In genomic region chr6:30358340-30358679, GRCh38 we compare ENCODE assay signal across 9 cellular contexts. TPM values are rescaled to one million over a fixed set of nuclear protein-coding genes. Genes with fewer than 3 reads are reported as not detected.
A peak's percentile ranks its signal among the peaks of the same experiment; 100 is the strongest.
DNase-seq lines count a peak whose midpoint lies in the region; ATAC-seq and TF ChIP-seq lines count a peak whose summit lies in the region.
"Had no signal": no experiment of that assay in that cellular context is flagged by ENCODE, and none has a peak within 500 bp of the region (broad histone marks: within the 10 kb centered on the region; RNA-seq: fewer than 3 reads in every experiment).

No MANE protein-coding gene starts in this region.

- no peaks in the 10 kb centered on the region for H3K9me3 Mint-ChIP-seq in effector memory CD8-positive, alpha-beta T cell
- peaks cover 0 to 6% (median 0%) of the 10 kb centered on the region in 9 donors for H3K9me3 Mint-ChIP-seq in naive thymus-derived CD8-positive, alpha-beta T cell
- H3K9me3 Mint-ChIP-seq: central memory CD8-positive, alpha-beta T cell had no signal

- no peak overlapping the region for H3K27ac ChIP-seq in right cardiac atrium (ENCODE audit: low read length)
- H3K27ac ChIP-seq in left lung = no peak overlapping the region

- TF ChIP-seq CTCF in left lung (IDR thresholded peaks at IDR 0.05) = no peak

- H3K27me3 ChIP-seq in right cardiac atrium (ENCODE audit: control insufficient read depth, insufficient read depth) = no peaks in the 10 kb centered on the region
- H3K27me3 ChIP-seq in left lung = peaks cover 31 to 77% of the 10 kb centered on the region in 2 donors

- POLR2A ChIA-PET in naive thymus-derived CD8-positive, alpha-beta T cell (lab: Charles Lee) = interaction anchor here (1.8 kb wide), 1 partner anchor 32 kb away, joined by 5 read pairs; the partner anchor contains the start of gene TRIM39

- ATAC-seq in right cardiac atrium (no peak), Right ventricle myocardium inferior (no peak), GM21381 (IDR thresholded peaks at IDR 0.05; ENCODE audit: unreplicated experiment) (no peak), left lung (no peak), GM19397 (IDR thresholded peaks at IDR 0.05; ENCODE audit: unreplicated experiment) (no peak)
- ATAC-seq in effector memory CD8-positive, alpha-beta T cell (replicated peaks) = peak; percentile 35
- peak in 1 of 2 donors; percentile 50 for ATAC-seq in naive thymus-derived CD8-positive, alpha-beta T cell

- H3K4me3 ChIP-seq in right cardiac atrium (ENCODE audit: low read length) (peak overlapping the region; percentile 23), left lung (no peak overlapping the region)

- no peak overlapping the region for H3K27ac Mint-ChIP-seq in effector memory CD8-positive, alpha-beta T cell
- H3K27ac Mint-ChIP-seq in naive thymus-derived CD8-positive, alpha-beta T cell = no peak overlapping the region

- intact Hi-C loops in right cardiac atrium (cut with DNase I) (no loop called here), Right ventricle myocardium inferior (cut with DNase I) (no loop called here), left lung (cut with DNase I) (no loop called here)

- no peaks in the 10 kb centered on the region for H3K36me3 Mint-ChIP-seq in effector memory CD8-positive, alpha-beta T cell (ENCODE audit: insufficient read depth)
- peaks cover 0 to 6% (median 0%) of the 10 kb centered on the region in 3 donors for H3K36me3 Mint-ChIP-seq in naive thymus-derived CD8-positive, alpha-beta T cell

- WGBS in right cardiac atrium = 26% methylated on average over 9 of the region's 9 CpGs

- H3K9me3 ChIP-seq in right cardiac atrium (ENCODE audit: control insufficient read depth, low read length) (no peaks in the 10 kb centered on the region), left lung (no peaks in the 10 kb centered on the region)

- H3K27me3 Mint-ChIP-seq in effector memory CD8-positive, alpha-beta T cell = peaks cover 48 to 63% of the 10 kb centered on the region in 2 donors
- H3K27me3 Mint-ChIP-seq in naive thymus-derived CD8-positive, alpha-beta T cell = peaks cover 33 to 60% (median 37%) of the 10 kb centered on the region in 5 donors

- H3K4me1 ChIP-seq in right cardiac atrium (ENCODE audit: control insufficient read depth, insufficient read depth, low read length) = no peaks in the 10 kb centered on the region
- peaks cover 0 to 10% of the 10 kb centered on the region in 2 donors for H3K4me1 ChIP-seq in left lung

- peaks cover 5 to 7% of the 10 kb centered on the region in 2 donors for H3K4me1 Mint-ChIP-seq in effector memory CD8-positive, alpha-beta T cell (ENCODE audit: low read depth in 2 of 2)
- H3K4me1 Mint-ChIP-seq in naive thymus-derived CD8-positive, alpha-beta T cell = peaks cover 6 to 11% (median 6%) of the 10 kb centered on the region in 4 donors

- peak overlapping the region; percentile 78 for H3K4me3 Mint-ChIP-seq in effector memory CD8-positive, alpha-beta T cell
- H3K4me3 Mint-ChIP-seq in naive thymus-derived CD8-positive, alpha-beta T cell = peak overlapping the region in 7 of 10 donors; percentile 78 to 90 (median 86)

- no peak for DNase-seq in right cardiac atrium
- no peak for DNase-seq in Right ventricle myocardium inferior (ENCODE audit: missing footprints)
- no peak for DNase-seq in effector memory CD8-positive, alpha-beta T cell
- DNase-seq in naive thymus-derived CD8-positive, alpha-beta T cell = no peak
- DNase-seq in left lung = no peak
- no peak for DNase-seq in iPS-NIHi11 (ENCODE audit: low spot score)

- H3K36me3 ChIP-seq in left lung = no peaks in the 10 kb centered on the region

RNA-seq across cellular contexts. Expression of gene RPP21, which starts 13.4 kb away (rescaled TPM):
- total RNA-seq in right cardiac atrium (10 to 100 TPM; 15.7 to 30.1 (median 24.8) TPM), Right ventricle myocardium inferior (33.6 TPM), left lung (10 to 100 TPM; 29.7 to 37.0 TPM)
- 70.9 TPM for polyA plus RNA-seq in right cardiac atrium
- total RNA-seq in naive thymus-derived CD8-positive, alpha-beta T cell = 10 to 100 TPM; 48.2 to 49.5 TPM
- polyA plus RNA-seq in naive thymus-derived CD8-positive, alpha-beta T cell = 10 to 100 TPM; 61.1 to 92.4 (median 73.6) TPM

RNA-seq across cellular contexts. Expression of gene TRIM39, which starts 31.6 kb away (rescaled TPM):
- total RNA-seq in right cardiac atrium (10 to 100 TPM in 3 of 4 donors, 1 to 10 TPM in 1; 9.6 to 12.1 (median 10.7) TPM), Right ventricle myocardium inferior (8.3 TPM), left lung (10 to 100 TPM; 10.2 to 11.5 TPM)
- polyA plus RNA-seq in right cardiac atrium = 6.9 TPM
- 10 to 100 TPM; 22.1 to 23.1 TPM for total RNA-seq in naive thymus-derived CD8-positive, alpha-beta T cell
- polyA plus RNA-seq in naive thymus-derived CD8-positive, alpha-beta T cell = 10 to 100 TPM in 2 of 3 donors, 1 to 10 TPM in 1; 6.6 to 15.4 (median 12.7) TPM
